ENCODE assay signal across 17 cellular contexts in genomic region chr10:65033957-65034356, GRCh38.
DNase-seq lines count a peak whose midpoint lies in the region; ATAC-seq, FAIRE-seq and TF ChIP-seq lines count a peak whose summit lies in the region.
"Had no signal": no experiment of that assay in that cellular context is flagged by ENCODE, and none has a peak within 500 bp of the region (broad histone marks: within the 10 kb centered on the region; RNA-seq: fewer than 3 reads in every experiment).

No MANE protein-coding gene starts in this region.

- H3K27ac Mint-ChIP-seq in nephron (peak overlapping the region; percentile 27 to 92 (median 36)), HFFc6 (no peak overlapping the region)

- CTCF ChIA-PET in PC-3 (lab: Charles Lee), result no interaction called here

- no peak for TF ChIP-seq EP300 in stomach (IDR thresholded peaks at IDR 0.05)

- peaks cover 10% of the 10 kb centered on the region for H3K4me1 Mint-ChIP-seq in nephron
- H3K4me1 Mint-ChIP-seq in HFFc6 (ENCODE audit: low read depth), result no peaks in the 10 kb centered on the region
- H3K4me1 Mint-ChIP-seq: CD4-positive, CD25-positive, alpha-beta regulatory T cell had no signal

- H3K36me3 ChIP-seq in PC-3 (ENCODE audit: low read depth, low read length) (no peaks in the 10 kb centered on the region), kidney (ENCODE audit: control insufficient read depth in 1 of 2, insufficient read depth in 2 of 2, low read length in 2 of 2) (no peaks in the 10 kb centered on the region), stomach (no peaks in the 10 kb centered on the region)

- peaks cover 4% of the 10 kb centered on the region for H3K9me3 Mint-ChIP-seq in nephron
- peaks cover 29% of the 10 kb centered on the region for H3K9me3 Mint-ChIP-seq in HFFc6

- H3K36me3 Mint-ChIP-seq in nephron (ENCODE audit: low read depth) (no peaks in the 10 kb centered on the region), HFFc6 (ENCODE audit: low read depth) (no peaks in the 10 kb centered on the region; the same call in 1 of the 2 replicates)
- H3K36me3 Mint-ChIP-seq: CD4-positive, CD25-positive, alpha-beta regulatory T cell had no signal

- DNase-seq in PC-3 (no peak), kidney (peak; percentile 57), stomach (peak; percentile 44), DMS 273 treated with DMSO at 0.1 percent for 48 hours (lab: John Stamatoyannopoulos, UW) (no peak), HFFc6 (no peak)
- DNase-seq: AML-193; CD4-positive, CD25-positive, alpha-beta regulatory T cell; EL; H7; MM.1S; NCI-H1105; NCI-H1694 treated with DMSO at 0.1 percent for 48 hours; NCI-H345; NCI-H69; NK-92 treated with Interleukin-12 subunit alpha and Interleukin-12 subunit beta, amount 100 ng/mL, for 24 hours had no signal

- H3K27me3 Mint-ChIP-seq in nephron (ENCODE audit: low read depth) (no peaks in the 10 kb centered on the region), HFFc6 (ENCODE audit: insufficient read depth) (no peaks in the 10 kb centered on the region)
- H3K27me3 Mint-ChIP-seq: CD4-positive, CD25-positive, alpha-beta regulatory T cell had no signal

- WGBS in stomach, 5 donors, result 35 to 54% (median 45%) methylated on average over 4 of the region's 4 CpGs

- ATAC-seq in PC-3 (no peak), HG03025 (IDR thresholded peaks at IDR 0.05; ENCODE audit: low FRiP score, unreplicated experiment) (no peak)

- POLR2A ChIA-PET in PC-3 (lab: Charles Lee; ENCODE audit: unreplicated experiment), result no interaction called here

- H4K20me1 ChIP-seq in PC-3 (ENCODE audit: low read length), result no peaks in the 10 kb centered on the region

- H3K9ac ChIP-seq in PC-3 (ENCODE audit: low read length) (no peak overlapping the region), kidney (ENCODE audit: low read length in 2 of 2) (no peak overlapping the region)

- BruUV-seq in PC-3 (replicated peaks; lab: Mats Ljungman, UMichigan), result no TSS peak

- H3K9me2 ChIP-seq in PC-3 (replicated peaks; ENCODE audit: low read length), result no peaks in the 10 kb centered on the region

- no peak for TF ChIP-seq POLR2A in stomach (IDR thresholded peaks at IDR 0.05)

- H2AFZ ChIP-seq in PC-3 (ENCODE audit: low read length), result no peak overlapping the region

- TF ChIP-seq CTCF in PC-3 (conservative IDR thresholded peaks at IDR 0.05; ENCODE audit: low read depth, low read length) (no peak), kidney (IDR thresholded peaks at IDR 0.05; ENCODE audit: borderline replicate concordance, extremely low read depth, insufficient read depth) (no peak), nephron (IDR thresholded peaks at IDR 0.05; ENCODE audit: unreplicated experiment in 3 of 3) (no peak), stomach (IDR thresholded peaks at IDR 0.05) (no peak), HFFc6 (IDR thresholded peaks at IDR 0.05) (no peak)

- H3K4me1 ChIP-seq in PC-3 (ENCODE audit: insufficient read depth, low read length) (0 out of 2 replicates have a peak, but pooled peaks cover 7% of the 10 kb centered on the region), kidney (ENCODE audit: control insufficient read depth in 1 of 2, insufficient read depth in 1 of 2, low read depth in 1 of 2, low read length in 2 of 2) (no peaks in the 10 kb centered on the region), stomach (peaks cover 6 to 14% (median 6%) of the 10 kb centered on the region in 4 donors)

- H3F3A ChIP-seq in PC-3 (ENCODE audit: low read length, unreplicated experiment), result no peaks in the 10 kb centered on the region

- H3K79me2 ChIP-seq in PC-3 (ENCODE audit: low read length), result no peaks in the 10 kb centered on the region

- 0 out of 2 replicates have a peak overlapping the region, but pooled peaks have one; percentile 17 for H3K4me2 ChIP-seq in PC-3 (ENCODE audit: low read length)

- H3K27ac ChIP-seq in PC-3 (ENCODE audit: low read length) (no peak overlapping the region), kidney (ENCODE audit: low read depth in 2 of 2, low read length in 2 of 2) (no peak overlapping the region), stomach (peak overlapping the region in 4 of 5 donors; percentile 49 to 82 (median 58))

- FAIRE-seq in kidney (lab: Jason Lieb, UNC), result no peak

- intact Hi-C loops in PC-3 (cut with micrococcal nuclease) (no loop called here), kidney (cut with DNase I) (no loop called here), stomach (cut with DNase I; ENCODE audit: low total_unique reads) (no loop called here)

- H3K27me3 ChIP-seq in PC-3 (ENCODE audit: low read length) (no peaks in the 10 kb centered on the region), stomach (no peaks in the 10 kb centered on the region)

- H3K9me3 ChIP-seq in PC-3 (ENCODE audit: low read length) (peaks cover 18% of the 10 kb centered on the region), kidney (ENCODE audit: control insufficient read depth in 1 of 2, low read length in 2 of 2) (peaks cover 7 to 16% of the 10 kb centered on the region in 2 donors), stomach (peaks cover 0 to 18% (median 15%) of the 10 kb centered on the region in 4 donors)

- no peak overlapping the region for H3K4me3 ChIP-seq in PC-3 (ENCODE audit: low read length)
- H3K4me3 ChIP-seq in kidney (ENCODE audit: low read length in 2 of 2), result no peak overlapping the region
- no peak overlapping the region for H3K4me3 ChIP-seq in stomach

- H3K4me3 Mint-ChIP-seq in nephron, result no peak overlapping the region
- no peak overlapping the region for H3K4me3 Mint-ChIP-seq in HFFc6
- H3K4me3 Mint-ChIP-seq: CD4-positive, CD25-positive, alpha-beta regulatory T cell had no signal

Comparison
In these comparisons a context has a peak if more than half of its experiments do, and no peak if none do; other contexts are left out.
1. DNase-seq: peak in kidney (single experiment) and stomach (single experiment); none in PC-3 (single experiment), DMS 273 treated with DMSO at 0.1 percent for 48 hours (single experiment) and HFFc6 (single experiment).
2. H3K27ac ChIP-seq: peak in stomach (4 of 5); none in PC-3 (single experiment) and kidney (0 of 2).